In genomic region chr5:113387844-113388243, GRCh38 we compare ENCODE assay signal across 26 cellular contexts. TPM values are rescaled to one million over a fixed set of nuclear protein-coding genes. Genes with fewer than 3 reads are reported as not detected.
"Had no signal": no experiment of that assay in that cellular context is flagged by ENCODE, and none has a peak within 500 bp of the region (broad histone marks: within the 10 kb centered on the region; RNA-seq: fewer than 3 reads in every experiment).

No MANE protein-coding gene starts in this region.

- H3K4me3 ChIP-seq: coronary artery, dorsolateral prefrontal cortex, gastrocnemius medialis, heart left ventricle had no signal

- H3K4me1 ChIP-seq: gastrocnemius medialis, heart left ventricle had no signal

- H3K36me3 ChIP-seq: brain microvascular endothelial cell, gastrocnemius medialis, heart left ventricle had no signal

- H3K9me3 ChIP-seq: gastrocnemius medialis, heart left ventricle had no signal

- H3K27ac ChIP-seq: brain microvascular endothelial cell, coronary artery, dorsolateral prefrontal cortex, foreskin keratinocyte, gastrocnemius medialis, heart left ventricle had no signal

- H3K27me3 ChIP-seq: brain microvascular endothelial cell, dorsolateral prefrontal cortex, foreskin keratinocyte, gastrocnemius medialis, heart left ventricle had no signal

- ATAC-seq: activated T-cell treated with anti-CD3 and anti-CD28 coated beads, Interleukin-2, amount 50 U/mL, for 4 hours; activated T-helper 17 cell treated with anti-CD3 and anti-CD28 coated beads, Interleukin-2, amount 50 U/mL, for 72 hours; esophagus mucosa; foreskin keratinocyte; gastrocnemius medialis; heart left ventricle had no signal

- DNase-seq: activated CD4-positive, alpha-beta memory T cell treated with anti-CD3 and anti-CD28 coated beads, Interleukin-2, amount 10 ng/mL, durations not matched to agents 7 days and 5 days; activated CD4-positive, alpha-beta T cell treated with anti-CD3 and anti-CD28 coated beads for 1 hour; activated CD4-positive, alpha-beta T cell treated with anti-CD3 and anti-CD28 coated beads for 4 hours; activated CD4-positive, alpha-beta T cell treated with anti-CD3 and anti-CD28 coated beads, Interleukin-2, amount 10 ng/mL, durations not matched to agents 7 days and 5 days; activated CD4-positive, alpha-beta T cell treated with anti-CD3 and anti-CD28 coated beads, Interleukin-2, amount 50 U/mL, for 4 hours; activated CD8-positive, alpha-beta memory T cell treated with anti-CD3 and anti-CD28 coated beads for 24 hours; activated effector memory CD4-positive, alpha-beta T cell treated with Interleukin-2 at 50 U/mL for 16 hours; activated gamma-delta T cell treated with Interleukin-2 at 50 U/mL for 16 hours; activated naive CD4-positive, alpha-beta T cell treated with anti-CD3 and anti-CD28 coated beads, Interleukin-2, amount 50 U/mL, for 16 hours; activated naive CD4-positive, alpha-beta T cell treated with Interleukin-2 at 50 U/mL for 16 hours; activated T-cell treated with anti-CD3 and anti-CD28 coated beads, Interleukin-2, amount 50 U/mL, for 4 hours; amniotic stem cell; anterior cingulate cortex; brain microvascular endothelial cell; dorsolateral prefrontal cortex; effector memory CD4-positive, alpha-beta T cell; foreskin keratinocyte; gastrocnemius medialis; glutamatergic neuron; heart left ventricle; T-helper 2 cell had no signal

RNA-seq across cellular contexts. Expression of gene TSSK1B, which starts 46.9 kb away (rescaled TPM):
- total RNA-seq: activated CD4-positive, alpha-beta memory T cell treated with anti-CD3 and anti-CD28 coated beads, Interleukin-2, amount 10 ng/mL, durations not matched to agents 7 days and 5 days; activated CD4-positive, alpha-beta T cell treated with anti-CD3 and anti-CD28 coated beads, Interleukin-2, amount 10 ng/mL, durations not matched to agents 7 days and 5 days; activated T-cell treated with anti-CD3 and anti-CD28 coated beads, Interleukin-2, amount 50 U/mL, for 4 hours; activated T-helper 17 cell treated with anti-CD3 and anti-CD28 coated beads, Interleukin-2, amount 50 U/mL, for 72 hours; epithelial cell of proximal tubule; gastrocnemius medialis; heart left ventricle; T-helper 1 cell treated with Interleukin-12 subunit alpha and Interleukin-12 subunit beta and Interleukin-4 antibody, amounts not matched to agents 30 ng/mL and 1 ng/mL, for 36 hours had no signal
